ENCODE assay signal across 22 cellular contexts in genomic region chr7:116222501-116222900, GRCh38. TPM values are rescaled to one million over a fixed set of nuclear protein-coding genes. Genes with fewer than 3 reads are reported as not detected.
DNase-seq lines count a peak whose midpoint lies in the region; ATAC-seq and TF ChIP-seq lines count a peak whose summit lies in the region.
"Had no signal": no experiment of that assay in that cellular context is flagged by ENCODE, and none has a peak within 500 bp of the region (broad histone marks: within the 10 kb centered on the region; RNA-seq: fewer than 3 reads in every experiment).

No MANE protein-coding gene starts in this region.

- H3K79me2 ChIP-seq in trophoblast cell (ENCODE audit: control insufficient read depth, insufficient read depth, low read length, poor library complexity), result peaks cover 2% of the 10 kb centered on the region

- DNase-seq in CD4-positive, CD25-positive, alpha-beta regulatory T cell, result no peak
- peak; percentile 9 for DNase-seq in HEK293T (ENCODE audit: extremely low spot score)
- DNase-seq in fibroblast of villous mesenchyme (ENCODE audit: low read depth), result peak; percentile 46
- DNase-seq in trophoblast cell, result no peak
- DNase-seq in NCI-H1436 treated with DMSO at 0.1 percent for 48 hours (lab: John Stamatoyannopoulos, UW), result no peak
- DNase-seq in UCSD-AML1 (lab: John Stamatoyannopoulos, UW; ENCODE audit: unreplicated experiment), result no peak
- no peak for DNase-seq in Right ventricle myocardium superior
- DNase-seq in NCI-H526 treated with DMSO at 0.1 percent for 48 hours (lab: John Stamatoyannopoulos, UW), result no peak
- DNase-seq: activated naive CD8-positive, alpha-beta T cell treated with anti-CD3 and anti-CD28 coated beads for 36 hours; DMS 273 treated with DMSO at 0.1 percent for 48 hours; H9; KG1; mesenchymal stem cell; naive B cell; NCI-H146; NCI-H774; SHP77; substantia nigra; T-cell had no signal

- no peak overlapping the region for H4K12ac ChIP-seq in trophoblast cell (ENCODE audit: low read depth, low read length)

- H4K8ac ChIP-seq in trophoblast cell (ENCODE audit: low read depth, low read length), result no peak overlapping the region

- H3K27me3 Mint-ChIP-seq in CD4-positive, CD25-positive, alpha-beta regulatory T cell, result no peaks in the 10 kb centered on the region
- H3K27me3 Mint-ChIP-seq: activated naive CD8-positive, alpha-beta T cell treated with anti-CD3 and anti-CD28 coated beads for 36 hours; naive B cell; T-cell had no signal

- CTCF ChIA-PET in HEK293T (lab: Yijun Ruan, JAX), result interaction anchor here (1.5 kb wide), 1 partner anchor 10 kb away, joined by 3 read pairs; no protein-coding TSS in a partner anchor

- POLR2A ChIA-PET in HEK293T (lab: Yijun Ruan, JAX), result interaction anchor here (1.4 kb wide), 1 partner anchor 12 kb away, joined by 4 read pairs; the partner anchor contains the start of gene TES

- no peak overlapping the region for H3K23ac ChIP-seq in trophoblast cell (ENCODE audit: low read length)

- peak overlapping the region; percentile 16 to 70 (median 40) for H3K27ac Mint-ChIP-seq in CD4-positive, CD25-positive, alpha-beta regulatory T cell
- H3K27ac Mint-ChIP-seq: activated naive CD8-positive, alpha-beta T cell treated with anti-CD3 and anti-CD28 coated beads for 36 hours; activated T-helper 1 cell treated with anti-CD3 and anti-CD28 coated beads, Interleukin-12 subunit alpha, Interleukin-12 subunit beta, Interleukin-2, Interleukin-4 antibody, amounts not matched to agents 30 ng/mL and 10 ng/mL and 1 ng/mL, durations not matched to agents 14 hours and 24 hours and 36 hours had no signal

- no peak overlapping the region for H2BK120ac ChIP-seq in trophoblast cell (ENCODE audit: insufficient read depth, low read length, poor library complexity)

- no peak for ATAC-seq in CD4-positive, CD25-positive, alpha-beta regulatory T cell (ENCODE audit: low read depth in 2 of 2)
- ATAC-seq in Right ventricle myocardium superior (ENCODE audit: poor library complexity), result no peak
- ATAC-seq: T-cell had no signal

- peaks cover 77 to 92% (median 85%) of the 10 kb centered on the region in 4 donors for H3K4me1 Mint-ChIP-seq in CD4-positive, CD25-positive, alpha-beta regulatory T cell

- peaks cover 75% of the 10 kb centered on the region for H3K4me1 ChIP-seq in CD4-positive, CD25-positive, alpha-beta regulatory T cell (ENCODE audit: control insufficient read depth, insufficient read depth, low read length, poor library complexity, severe bottlenecking)
- H3K4me1 ChIP-seq in trophoblast cell (ENCODE audit: control insufficient read depth in 1 of 2, insufficient read depth in 2 of 2, low read length in 2 of 2), result no peaks in the 10 kb centered on the region

- no peak overlapping the region for H2AFZ ChIP-seq in trophoblast cell (ENCODE audit: insufficient read depth, low read length, poor library complexity)

- H3K14ac ChIP-seq in trophoblast cell (ENCODE audit: low read length), result no peak overlapping the region

- intact Hi-C loops in Right ventricle myocardium superior (cut with DNase I), result no loop called here

- H3K4ac ChIP-seq in trophoblast cell (ENCODE audit: low read depth, low read length), result peak overlapping the region; percentile 55

- TF ChIP-seq CTCF in fibroblast of villous mesenchyme (IDR thresholded peaks at IDR 0.05; ENCODE audit: insufficient read depth, low read depth, low read length), result no peak

- no peaks in the 10 kb centered on the region for H3K36me3 ChIP-seq in CD4-positive, CD25-positive, alpha-beta regulatory T cell (ENCODE audit: control insufficient read depth, insufficient read depth, low read length)
- H3K36me3 ChIP-seq in trophoblast cell (ENCODE audit: control insufficient read depth in 1 of 2, insufficient read depth in 2 of 2, low read length in 2 of 2), result no peaks in the 10 kb centered on the region

- no peak overlapping the region for H2BK12ac ChIP-seq in trophoblast cell (ENCODE audit: low read length)

- no peaks in the 10 kb centered on the region for H3K9me3 ChIP-seq in CD4-positive, CD25-positive, alpha-beta regulatory T cell (ENCODE audit: control insufficient read depth in 2 of 2, low read length in 2 of 2)
- no peaks in the 10 kb centered on the region for H3K9me3 ChIP-seq in trophoblast cell (ENCODE audit: insufficient read depth, low read depth, low read length)

- H3K27me3 ChIP-seq in CD4-positive, CD25-positive, alpha-beta regulatory T cell (ENCODE audit: control insufficient read depth, insufficient read depth, low read length), result no peaks in the 10 kb centered on the region
- no peaks in the 10 kb centered on the region for H3K27me3 ChIP-seq in trophoblast cell (ENCODE audit: insufficient read depth, low read length)

- H4K91ac ChIP-seq in trophoblast cell (ENCODE audit: low read depth, low read length), result no peak overlapping the region

- no peak overlapping the region for H2BK5ac ChIP-seq in trophoblast cell (ENCODE audit: low read depth, low read length, poor library complexity)

- H3K4me3 Mint-ChIP-seq in CD4-positive, CD25-positive, alpha-beta regulatory T cell, result peak overlapping the region in 2 of 4 donors; percentile 7 to 10
- H3K4me3 Mint-ChIP-seq: activated naive CD8-positive, alpha-beta T cell treated with anti-CD3 and anti-CD28 coated beads for 36 hours; activated T-helper 1 cell treated with anti-CD3 and anti-CD28 coated beads, Interleukin-12 subunit alpha, Interleukin-12 subunit beta, Interleukin-2, Interleukin-4 antibody, amounts not matched to agents 30 ng/mL and 10 ng/mL and 1 ng/mL, durations not matched to agents 14 hours and 24 hours and 36 hours; CD14-positive monocyte; H9 had no signal

- no peak overlapping the region for H3K4me3 ChIP-seq in CD4-positive, CD25-positive, alpha-beta regulatory T cell (ENCODE audit: low read depth, low read length)
- H3K4me3 ChIP-seq in fibroblast of villous mesenchyme (ENCODE audit: low read depth, low read length) (peak overlapping the region; percentile 24), trophoblast cell (ENCODE audit: low read depth, low read length) (no peak overlapping the region)

- no peak overlapping the region for H3K18ac ChIP-seq in trophoblast cell (ENCODE audit: low read length)

- WGBS in trophoblast cell (ENCODE audit: extremely low coverage, insufficient coverage, insufficient read length), result no CpG with 5 or more reads among the region's 5 CpGs

- H3K79me1 ChIP-seq in trophoblast cell (ENCODE audit: low read length), result no peaks in the 10 kb centered on the region

- no peak overlapping the region for H3K9ac ChIP-seq in trophoblast cell (ENCODE audit: low read length)

- H3K4me2 ChIP-seq in trophoblast cell (ENCODE audit: low read length), result no peak overlapping the region

- no peak overlapping the region for H2AK5ac ChIP-seq in trophoblast cell (ENCODE audit: low read length)

- no peaks in the 10 kb centered on the region for H3K9me3 Mint-ChIP-seq in CD4-positive, CD25-positive, alpha-beta regulatory T cell
- H3K9me3 Mint-ChIP-seq: activated naive CD8-positive, alpha-beta T cell treated with anti-CD3 and anti-CD28 coated beads for 36 hours; activated T-helper 1 cell treated with anti-CD3 and anti-CD28 coated beads, Interleukin-12 subunit alpha, Interleukin-12 subunit beta, Interleukin-2, Interleukin-4 antibody, amounts not matched to agents 30 ng/mL and 10 ng/mL and 1 ng/mL, durations not matched to agents 14 hours and 24 hours and 36 hours; H9; naive B cell; T-cell had no signal

- H3K27ac ChIP-seq in CD4-positive, CD25-positive, alpha-beta regulatory T cell (ENCODE audit: insufficient read depth, low read length, poor library complexity, severe bottlenecking), result no peak overlapping the region
- no peak overlapping the region for H3K27ac ChIP-seq in trophoblast cell (ENCODE audit: low read depth, low read length)

- H3K36me3 Mint-ChIP-seq in CD4-positive, CD25-positive, alpha-beta regulatory T cell, result no peaks in the 10 kb centered on the region
- H3K36me3 Mint-ChIP-seq: naive B cell had no signal

TF ChIP-seq in HEK293T, 16 proteins besides CTCF, POLR2A, EP300 and RAD21:
- TF ChIP-seq CTBP1 (IDR thresholded peaks at IDR 0.05; ENCODE audit: borderline replicate concordance) (peak; percentile 59; the same call in 1 of the 2 replicates), BHLHE40 (IDR thresholded peaks at IDR 0.05; ENCODE audit: borderline replicate concordance) (no peak), PKNOX1 (IDR thresholded peaks at IDR 0.05) (peak; percentile 73)
TF ChIP-seq in HEK293T: peak in this region for 2.

RNA-seq across cellular contexts. Expression of gene TES, which starts 12.2 kb away (rescaled TPM):
- 91.6 TPM for total RNA-seq in CD4-positive, CD25-positive, alpha-beta regulatory T cell
- 100 to 1,000 TPM; 144 to 198 (median 191) TPM for polyA plus RNA-seq in CD4-positive, CD25-positive, alpha-beta regulatory T cell
- total RNA-seq in fibroblast of villous mesenchyme (93.3 and 101 TPM in 2 replicates), Right ventricle myocardium superior (19.0 TPM)
- 166 and 171 TPM in 2 replicates for polyA plus RNA-seq in trophoblast cell (2013)
- total RNA-seq: G401 had no signal

Comparison
In these comparisons a context has a peak if more than half of its experiments do, and no peak if none do; other contexts are left out.
1. DNase-seq: peak in HEK293T (single experiment) and fibroblast of villous mesenchyme (single experiment); none in CD4-positive, CD25-positive, alpha-beta regulatory T cell (0 of 3), trophoblast cell (0 of 2), NCI-H1436 treated with DMSO at 0.1 percent for 48 hours (single experiment), UCSD-AML1 (single experiment), Right ventricle myocardium superior (single experiment) and NCI-H526 treated with DMSO at 0.1 percent for 48 hours (single experiment).